ENCODE assay signal across 16 cellular contexts in the genomic region with DNA sequence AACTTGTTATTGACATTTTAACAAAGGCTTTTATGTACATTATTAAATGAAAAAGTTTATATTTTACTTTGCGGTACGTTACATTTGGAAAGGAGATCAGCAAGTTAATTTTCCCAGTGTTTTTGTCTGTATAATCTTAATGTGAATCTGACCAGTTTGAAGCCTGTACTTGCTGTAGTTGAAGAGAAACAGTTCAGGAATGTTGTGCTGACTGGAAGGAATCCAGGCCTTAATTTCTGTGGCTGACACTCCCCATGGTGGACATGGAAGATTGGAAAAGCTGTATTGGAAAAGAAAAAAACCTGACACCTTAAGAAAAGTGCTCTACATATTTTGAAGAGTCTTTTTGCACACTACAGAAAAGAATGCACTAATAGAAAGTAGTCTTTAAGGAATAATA. TPM values are rescaled to one million over a fixed set of nuclear protein-coding genes. Genes with fewer than 3 reads are reported as not detected.
A peak's percentile ranks its signal among the peaks of the same experiment; 100 is the strongest.
DNase-seq lines count a peak whose midpoint lies in the region; FAIRE-seq and TF ChIP-seq lines count a peak whose summit lies in the region.
"Had no signal": no experiment of that assay in that cellular context is flagged by ENCODE, and none has a peak within 500 bp of the region (broad histone marks: within the 10 kb centered on the region; RNA-seq: fewer than 3 reads in every experiment).

No MANE protein-coding gene starts in this region.

- H3K9me3 ChIP-seq in cardiac muscle cell (ENCODE audit: low read depth) (no peaks in the 10 kb centered on the region), left ventricle myocardium inferior (replicated peaks) (no peaks in the 10 kb centered on the region), mesenchymal stem cell (ENCODE audit: control insufficient read depth, low read length) (no peaks in the 10 kb centered on the region), SJCRH30 (replicated peaks) (no peaks in the 10 kb centered on the region)
- H3K9me3 ChIP-seq: gastroesophageal sphincter, psoas muscle had no signal

- no peak overlapping the region for H2AFZ ChIP-seq in mesenchymal stem cell (ENCODE audit: low read depth, low read length)

- no peak overlapping the region for H3K23ac ChIP-seq in mesenchymal stem cell (ENCODE audit: low read length in 2 of 2)

- FAIRE-seq in endometrium (lab: Jason Lieb, UNC) = peak; percentile 86
- FAIRE-seq: HTR-8/SVneo had no signal

- no peak overlapping the region for H3K4ac ChIP-seq in mesenchymal stem cell (ENCODE audit: low read depth in 1 of 2, low read length in 2 of 2)

- H2BK5ac ChIP-seq in mesenchymal stem cell (ENCODE audit: low read depth, low read length, poor library complexity, severe bottlenecking) = no peak overlapping the region

- no peak overlapping the region for H2BK15ac ChIP-seq in mesenchymal stem cell (ENCODE audit: low read depth, poor library complexity, severe bottlenecking)

- no peak overlapping the region for H3K18ac ChIP-seq in mesenchymal stem cell (ENCODE audit: low read depth in 1 of 2, low read length in 2 of 2)

- WGBS in mesenchymal stem cell = 70% methylated on average over 2 of the region's 2 CpGs

- intact Hi-C loops in left ventricle myocardium inferior (cut with micrococcal nuclease) = no loop called here

- H3K9ac ChIP-seq in mesenchymal stem cell (ENCODE audit: low read length) = no peak overlapping the region

- peaks cover 15% of the 10 kb centered on the region for H3K4me1 ChIP-seq in cardiac muscle cell (ENCODE audit: low read depth)
- H3K4me1 ChIP-seq in left ventricle myocardium inferior = peaks cover 15% of the 10 kb centered on the region
- H3K4me1 ChIP-seq in mesenchymal stem cell (ENCODE audit: control insufficient read depth, insufficient read depth, low read depth, low read length) = peaks cover 2% of the 10 kb centered on the region
- no peaks in the 10 kb centered on the region for H3K4me1 ChIP-seq in SJCRH30

- H3K4me3 ChIP-seq in cardiac muscle cell = no peak overlapping the region
- H3K4me3 ChIP-seq in left ventricle myocardium inferior = no peak overlapping the region
- no peak overlapping the region for H3K4me3 ChIP-seq in mesenchymal stem cell (ENCODE audit: insufficient read depth in 1 of 2, low read depth in 1 of 2, low read length in 2 of 2)
- H3K4me3 ChIP-seq in SJCRH30 = no peak overlapping the region
- H3K4me3 ChIP-seq: gastroesophageal sphincter, psoas muscle had no signal

- TF ChIP-seq CTCF in cardiac muscle cell (IDR thresholded peaks at IDR 0.05; ENCODE audit: low read depth, low read length) (no peak), left ventricle myocardium inferior (IDR thresholded peaks at IDR 0.05; ENCODE audit: borderline replicate concordance) (no peak)

- H3K4me2 ChIP-seq in mesenchymal stem cell (ENCODE audit: low read length, poor library complexity, severe bottlenecking) = no peak overlapping the region

- H3K14ac ChIP-seq in mesenchymal stem cell (ENCODE audit: low read length in 2 of 2) = no peak overlapping the region

- peak overlapping the region; percentile 84 for H3K27ac ChIP-seq in cardiac muscle cell
- H3K27ac ChIP-seq in left ventricle myocardium inferior (replicated peaks) = no peak overlapping the region
- peak overlapping the region; percentile 68 for H3K27ac ChIP-seq in mesenchymal stem cell (ENCODE audit: low read length, poor library complexity, severe bottlenecking)
- no peak overlapping the region for H3K27ac ChIP-seq in SJCRH30
- H3K27ac ChIP-seq: psoas muscle had no signal

- no peak overlapping the region for H4K91ac ChIP-seq in mesenchymal stem cell (ENCODE audit: low read length)

- H3K27me3 ChIP-seq in cardiac muscle cell = no peaks in the 10 kb centered on the region
- no peaks in the 10 kb centered on the region for H3K27me3 ChIP-seq in left ventricle myocardium inferior (ENCODE audit: low read depth)
- H3K27me3 ChIP-seq in mesenchymal stem cell (ENCODE audit: control insufficient read depth in 1 of 2, insufficient read depth in 1 of 2, low read length in 2 of 2) = no peaks in the 10 kb centered on the region
- no peaks in the 10 kb centered on the region for H3K27me3 ChIP-seq in SJCRH30
- H3K27me3 ChIP-seq: gastroesophageal sphincter had no signal

- DNase-seq in cardiac muscle cell (ENCODE audit: low read depth in 1 of 2, low spot score in 1 of 2) (peak; percentile 61 to 78), left ventricle myocardium inferior (no peak), mesenchymal stem cell (peak; percentile 55), SJCRH30 (no peak), cortex of kidney (lab: John Stamatoyannopoulos, UW) (no peak), occipital lobe (lab: John Stamatoyannopoulos, UW) (no peak)
- DNase-seq in activated CD4-positive, alpha-beta T cell treated with anti-CD3 and anti-CD28 coated beads, Interleukin-2, amount 50 U/mL, for 4 hours = no peak
- DNase-seq: activated CD8-positive, alpha-beta memory T cell treated with anti-CD3 and anti-CD28 coated beads, Interleukin-2, amount 10 ng/mL, durations not matched to agents 7 days and 5 days; cerebellar nuclear complex; DMS 273 treated with DMSO at 0.1 percent for 48 hours; naive B cell; NCI-H1436 treated with DMSO at 0.1 percent for 48 hours; psoas muscle had no signal

- peaks cover 14% of the 10 kb centered on the region for H3K79me1 ChIP-seq in mesenchymal stem cell (replicated peaks; ENCODE audit: low read length, poor library complexity, severe bottlenecking)

- no peak overlapping the region for H4K8ac ChIP-seq in mesenchymal stem cell (ENCODE audit: low read length)

- no peaks in the 10 kb centered on the region for H3K36me3 ChIP-seq in cardiac muscle cell
- peaks cover 12% of the 10 kb centered on the region for H3K36me3 ChIP-seq in left ventricle myocardium inferior
- H3K36me3 ChIP-seq in mesenchymal stem cell (ENCODE audit: control insufficient read depth in 1 of 2, insufficient read depth in 2 of 2, low read depth in 1 of 2, low read length in 2 of 2) = peaks cover 10 to 48% of the 10 kb centered on the region in 2 experiments
- H3K36me3 ChIP-seq in SJCRH30 = peaks cover 6% of the 10 kb centered on the region

- H2BK120ac ChIP-seq in mesenchymal stem cell (ENCODE audit: low read depth, low read length) = no peak overlapping the region

- H2BK12ac ChIP-seq in mesenchymal stem cell (ENCODE audit: low read length in 2 of 2) = no peak overlapping the region

- H2AK5ac ChIP-seq in mesenchymal stem cell (ENCODE audit: low read length, severe bottlenecking) = no peak overlapping the region

RNA-seq across cellular contexts. Expression of gene LEPR, which starts 15.5 kb away (rescaled TPM):
- total RNA-seq in cardiac muscle cell (4.3 and 10.2 TPM in 2 replicates), left ventricle myocardium inferior (7.1 TPM), occipital lobe (12.8 TPM)
- 5.5 and 13.6 TPM in 2 replicates for polyA plus RNA-seq in cardiac muscle cell
- polyA plus RNA-seq in mesenchymal stem cell (2013, experiment 1 of 2) = 55.1 TPM
- 58.6 TPM for polyA plus RNA-seq in mesenchymal stem cell (2013, experiment 2 of 2)
- 1.2 and 1.4 TPM in 2 replicates for total RNA-seq in SJCRH30 (2014; rRNA removed; shearing (Covaris generic))

RNA-seq across cellular contexts. Expression of gene LEPROT, which starts 15.5 kb away (rescaled TPM):
- total RNA-seq in cardiac muscle cell = 33.7 and 43.3 TPM in 2 replicates
- 57.7 and 70.6 TPM in 2 replicates for polyA plus RNA-seq in cardiac muscle cell
- total RNA-seq in left ventricle myocardium inferior = 51.0 TPM
- 121 TPM for polyA plus RNA-seq in mesenchymal stem cell (2013, experiment 1 of 2)
- 125 TPM for polyA plus RNA-seq in mesenchymal stem cell (2013, experiment 2 of 2)
- total RNA-seq in SJCRH30 (2014; rRNA removed; shearing (Covaris generic)) = 24.5 and 27.2 TPM in 2 replicates
- 35.2 TPM for total RNA-seq in occipital lobe

Comparison
In these comparisons a context has a peak if more than half of its experiments do, and no peak if none do; other contexts are left out.
1. DNase-seq: peak in cardiac muscle cell (2 of 2) and mesenchymal stem cell (single experiment); none in left ventricle myocardium inferior (single experiment), SJCRH30 (0 of 2), cortex of kidney (single experiment), occipital lobe (single experiment) and activated CD4-positive, alpha-beta T cell treated with anti-CD3 and anti-CD28 coated beads, Interleukin-2, amount 50 U/mL, for 4 hours (0 of 2).
2. H3K27ac ChIP-seq: peak in cardiac muscle cell (single experiment) and mesenchymal stem cell (single experiment); none in left ventricle myocardium inferior (single experiment) and SJCRH30 (single experiment).